1 cellular context compared by ENCODE assay signal in the genomic region with DNA sequence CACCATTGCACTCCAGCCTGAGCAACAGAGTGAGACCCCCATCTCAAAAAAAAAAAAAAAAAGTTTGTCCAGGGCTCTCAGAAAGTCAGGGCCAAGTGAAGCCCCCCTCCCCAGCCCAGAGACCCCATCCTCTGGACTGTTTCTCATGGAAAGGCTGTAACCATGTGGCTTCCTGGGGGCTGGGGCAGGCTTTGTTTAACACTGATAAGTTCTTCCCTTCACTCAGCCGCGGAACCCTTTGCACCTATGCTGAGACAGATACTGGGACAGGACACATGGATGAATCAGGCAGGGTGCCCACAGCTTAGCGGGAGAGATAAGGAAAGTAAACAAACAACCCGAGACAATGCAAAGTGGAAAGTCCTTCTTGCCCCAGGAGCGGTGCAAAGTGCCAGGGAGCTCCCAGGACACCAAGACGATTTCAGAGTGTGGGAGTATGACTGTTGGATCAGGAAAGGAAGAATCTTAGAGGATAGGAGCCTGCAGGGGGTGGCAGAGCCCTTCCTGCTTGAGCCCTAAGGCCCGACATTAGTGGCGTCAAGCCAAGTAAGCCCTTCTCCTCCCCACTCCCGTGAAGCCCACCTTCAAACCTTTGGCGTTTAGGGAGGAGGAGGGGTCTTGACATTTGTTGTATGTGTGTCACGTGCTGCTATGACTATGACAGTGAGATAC.
A peak's percentile ranks its signal among the peaks of the same experiment; 100 is the strongest.
TF ChIP-seq lines count a peak whose summit lies in the region.

No MANE protein-coding gene starts in this region.

TF ChIP-seq in A549, 52 proteins besides CTCF, POLR2A, EP300 and RAD21 (continued from another document):
- TF ChIP-seq GATA3 (IDR thresholded peaks at IDR 0.05; ENCODE audit: borderline replicate concordance): peak; percentile 97
- 0 out of 2 replicates have a peak, but pooled peaks have one; percentile 45 for TF ChIP-seq EHF (CRISPR knock-in tag; IDR thresholded peaks at IDR 0.05)
- no peak for TF ChIP-seq CHD4 (IDR thresholded peaks at IDR 0.05; ENCODE audit: borderline replicate concordance)
- TF ChIP-seq, protein P1, sequence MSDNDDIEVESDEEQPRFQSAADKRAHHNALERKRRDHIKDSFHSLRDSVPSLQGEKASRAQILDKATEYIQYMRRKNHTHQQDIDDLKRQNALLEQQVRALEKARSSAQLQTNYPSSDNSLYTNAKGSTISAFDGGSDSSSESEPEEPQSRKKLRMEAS (IDR thresholded peaks at IDR 0.05): peak; percentile 94
- no peak for TF ChIP-seq ZSCAN20 (CRISPR knock-in tag; IDR thresholded peaks at IDR 0.05)
- TF ChIP-seq JUNB (IDR thresholded peaks at IDR 0.05): peak; percentile 57; the same call in 1 of the 2 replicates
- peak; percentile 65 for TF ChIP-seq FOSL2 (IDR thresholded peaks at IDR 0.05)
- peak; percentile 75 for TF ChIP-seq FOSL2 (CRISPR knock-in tag; IDR thresholded peaks at IDR 0.05)
- TF ChIP-seq BHLHE40 (IDR thresholded peaks at IDR 0.05; ENCODE audit: low read depth, low read length): peak; percentile 49; the same call in 1 of the 2 replicates
- TF ChIP-seq, protein P2, sequence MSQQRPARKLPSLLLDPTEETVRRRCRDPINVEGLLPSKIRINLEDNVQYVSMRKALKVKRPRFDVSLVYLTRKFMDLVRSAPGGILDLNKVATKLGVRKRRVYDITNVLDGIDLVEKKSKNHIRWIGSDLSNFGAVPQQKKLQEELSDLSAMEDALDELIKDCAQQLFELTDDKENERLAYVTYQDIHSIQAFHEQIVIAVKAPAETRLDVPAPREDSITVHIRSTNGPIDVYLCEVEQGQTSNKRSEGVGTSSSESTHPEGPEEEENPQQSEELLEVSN (IDR thresholded peaks at IDR 0.05; ENCODE audit: borderline replicate concordance, low read depth): 0 out of 2 replicates have a peak, but pooled peaks have one; percentile 37
- 0 out of 4 replicates have a peak, but pooled peaks of 1 of the 2 experiments have one; percentile 52 for TF ChIP-seq CEBPB (IDR thresholded peaks at IDR 0.05)
- TF ChIP-seq, protein P3, sequence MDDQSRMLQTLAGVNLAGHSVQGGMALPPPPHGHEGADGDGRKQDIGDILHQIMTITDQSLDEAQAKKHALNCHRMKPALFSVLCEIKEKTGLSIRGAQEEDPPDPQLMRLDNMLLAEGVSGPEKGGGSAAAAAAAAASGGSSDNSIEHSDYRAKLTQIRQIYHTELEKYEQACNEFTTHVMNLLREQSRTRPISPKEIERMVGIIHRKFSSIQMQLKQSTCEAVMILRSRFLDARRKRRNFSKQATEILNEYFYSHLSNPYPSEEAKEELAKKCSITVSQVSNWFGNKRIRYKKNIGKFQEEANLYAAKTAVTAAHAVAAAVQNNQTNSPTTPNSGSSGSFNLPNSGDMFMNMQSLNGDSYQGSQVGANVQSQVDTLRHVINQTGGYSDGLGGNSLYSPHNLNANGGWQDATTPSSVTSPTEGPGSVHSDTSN (IDR thresholded peaks at IDR 0.05): peak; percentile 32; the same call in 1 of the 2 replicates
- peak; percentile 67 to 81; a peak in 3 of 5 replicates for TF ChIP-seq JUN (IDR thresholded peaks at IDR 0.05)
- TF ChIP-seq, protein P4, sequence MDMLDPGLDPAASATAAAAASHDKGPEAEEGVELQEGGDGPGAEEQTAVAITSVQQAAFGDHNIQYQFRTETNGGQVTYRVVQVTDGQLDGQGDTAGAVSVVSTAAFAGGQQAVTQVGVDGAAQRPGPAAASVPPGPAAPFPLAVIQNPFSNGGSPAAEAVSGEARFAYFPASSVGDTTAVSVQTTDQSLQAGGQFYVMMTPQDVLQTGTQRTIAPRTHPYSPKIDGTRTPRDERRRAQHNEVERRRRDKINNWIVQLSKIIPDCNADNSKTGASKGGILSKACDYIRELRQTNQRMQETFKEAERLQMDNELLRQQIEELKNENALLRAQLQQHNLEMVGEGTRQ (IDR thresholded peaks at IDR 0.05): peak; percentile 92
- peak; percentile 57; the same call in 1 of the 2 replicates for TF ChIP-seq MYC (IDR thresholded peaks at IDR 0.05; ENCODE audit: borderline replicate concordance, low read length)
- TF ChIP-seq, protein P5, sequence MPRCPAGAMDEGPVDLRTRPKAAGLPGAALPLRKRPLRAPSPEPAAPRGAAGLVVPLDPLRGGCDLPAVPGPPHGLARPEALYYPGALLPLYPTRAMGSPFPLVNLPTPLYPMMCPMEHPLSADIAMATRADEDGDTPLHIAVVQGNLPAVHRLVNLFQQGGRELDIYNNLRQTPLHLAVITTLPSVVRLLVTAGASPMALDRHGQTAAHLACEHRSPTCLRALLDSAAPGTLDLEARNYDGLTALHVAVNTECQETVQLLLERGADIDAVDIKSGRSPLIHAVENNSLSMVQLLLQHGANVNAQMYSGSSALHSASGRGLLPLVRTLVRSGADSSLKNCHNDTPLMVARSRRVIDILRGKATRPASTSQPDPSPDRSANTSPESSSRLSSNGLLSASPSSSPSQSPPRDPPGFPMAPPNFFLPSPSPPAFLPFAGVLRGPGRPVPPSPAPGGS (IDR thresholded peaks at IDR 0.05): 0 out of 3 replicates have a peak, but pooled peaks have one; percentile 47
- TF ChIP-seq ZFP36 (IDR thresholded peaks at IDR 0.05; ENCODE audit: borderline replicate concordance, partially characterized antibody): no peak
- no peak for TF ChIP-seq RCOR1 (IDR thresholded peaks at IDR 0.05; ENCODE audit: low read depth, low read length)
- peak; percentile 90 for TF ChIP-seq SMC3 (IDR thresholded peaks at IDR 0.05)
- TF ChIP-seq NPAS2 (CRISPR knock-in tag; IDR thresholded peaks at IDR 0.05; ENCODE audit: borderline replicate concordance): no peak
- peak; percentile 88; the same call in 1 of the 2 replicates for TF ChIP-seq FOXS1 (CRISPR knock-in tag; IDR thresholded peaks at IDR 0.05)
- TF ChIP-seq HOXB5 (CRISPR knock-in tag; IDR thresholded peaks at IDR 0.05): no peak
